In the genomic region with DNA sequence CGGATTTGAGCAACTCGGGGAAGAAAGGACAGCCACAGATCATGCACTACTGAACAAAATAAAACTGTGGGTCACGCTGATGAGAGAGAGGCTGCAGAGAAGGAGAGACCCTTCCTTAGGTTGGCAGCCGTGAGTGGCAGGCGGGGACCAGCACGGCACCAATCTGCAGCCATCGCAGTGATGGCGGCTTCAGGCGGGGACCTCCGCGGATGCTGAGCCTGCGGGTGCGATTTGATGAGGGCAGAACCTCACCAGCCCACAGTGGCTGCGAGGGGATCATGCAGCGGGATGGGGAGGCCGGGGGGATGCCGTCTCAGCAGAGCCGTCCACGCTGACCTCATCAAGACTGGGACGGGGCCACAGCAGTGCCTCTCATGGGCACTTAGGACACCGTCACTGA, we compare ENCODE assay signal across 21 cellular contexts. TPM values are rescaled to one million over a fixed set of nuclear protein-coding genes. Genes with fewer than 3 reads are reported as not detected.
DNase-seq lines count a peak whose midpoint lies in the region; ATAC-seq and TF ChIP-seq lines count a peak whose summit lies in the region.
"Had no signal": no experiment of that assay in that cellular context is flagged by ENCODE, and none has a peak within 500 bp of the region (broad histone marks: within the 10 kb centered on the region; RNA-seq: fewer than 3 reads in every experiment).

No MANE protein-coding gene starts in this region.

- CTCF ChIA-PET in CD8-positive, alpha-beta T cell (lab: Charles Lee), result interaction anchor here (1.3 to 7.9 kb wide), 5 partner anchors 11 to 24 kb away, joined by 3 to 65 read pairs (median 5); no protein-coding TSS in a partner anchor

- H4K20me1 ChIP-seq in BLaER1 treated with 17β-estradiol and CSF1 and Interleukin-3, amounts not matched to agents 10 nM and 100 nM, result peaks cover 1 to 83% (median 49%) of the 10 kb centered on the region in 11 experiments; a peak in 19 of 22 replicates

- no peak overlapping the region for H3K4me3 Mint-ChIP-seq in CD8-positive, alpha-beta T cell
- no peak overlapping the region for H3K4me3 Mint-ChIP-seq in activated naive CD8-positive, alpha-beta T cell treated with anti-CD3 and anti-CD28 coated beads, Interleukin-2, amount 50 U/mL, for 24 hours
- no peak overlapping the region for H3K4me3 Mint-ChIP-seq in nephron
- H3K4me3 Mint-ChIP-seq: activated CD8-positive, alpha-beta memory T cell treated with anti-CD3 and anti-CD28 coated beads, Interleukin-2, amount 10 ng/mL, durations not matched to agents 7 days and 5 days had no signal

- H3K36me3 Mint-ChIP-seq in CD8-positive, alpha-beta T cell, result peaks cover 44% of the 10 kb centered on the region
- H3K36me3 Mint-ChIP-seq in activated naive CD8-positive, alpha-beta T cell treated with anti-CD3 and anti-CD28 coated beads, Interleukin-2, amount 50 U/mL, for 24 hours (ENCODE audit: low read depth), result peaks cover 31% of the 10 kb centered on the region
- no peaks in the 10 kb centered on the region for H3K36me3 Mint-ChIP-seq in nephron (ENCODE audit: low read depth)

- H3K4me3 ChIP-seq in BLaER1 treated with 17β-estradiol and CSF1 and Interleukin-3, amounts not matched to agents 10 nM and 100 nM, result peak overlapping the region in 6 of 10 experiments; percentile 3 to 56 (median 32); a peak in 7 of 20 replicates
- no peak overlapping the region for H3K4me3 ChIP-seq in CD8-positive, alpha-beta T cell (ENCODE audit: low read depth, low read length)
- H3K4me3 ChIP-seq: right atrium auricular region, suprapubic skin, vagina had no signal

- peaks cover 66% of the 10 kb centered on the region for H3K4me1 Mint-ChIP-seq in CD8-positive, alpha-beta T cell (ENCODE audit: low read depth)
- H3K4me1 Mint-ChIP-seq in activated naive CD8-positive, alpha-beta T cell treated with anti-CD3 and anti-CD28 coated beads, Interleukin-2, amount 50 U/mL, for 24 hours, result peaks cover 51% of the 10 kb centered on the region
- H3K4me1 Mint-ChIP-seq in nephron, result peaks cover 31% of the 10 kb centered on the region

- no peaks in the 10 kb centered on the region for H3K9me3 ChIP-seq in BLaER1 treated with 17β-estradiol and CSF1 and Interleukin-3, amounts not matched to agents 10 nM and 100 nM (replicated peaks in 1 of 11)
- no peaks in the 10 kb centered on the region for H3K9me3 ChIP-seq in CD8-positive, alpha-beta T cell (ENCODE audit: low read length)
- H3K9me3 ChIP-seq: BE2C, right atrium auricular region, suprapubic skin, vagina had no signal

- H3K4me1 ChIP-seq in BLaER1 treated with 17β-estradiol and CSF1 and Interleukin-3, amounts not matched to agents 10 nM and 100 nM, result peaks cover 86 to 99% (median 96%) of the 10 kb centered on the region in 10 experiments
- peaks cover 82% of the 10 kb centered on the region for H3K4me1 ChIP-seq in CD8-positive, alpha-beta T cell (ENCODE audit: insufficient read depth, low read length)
- H3K4me1 ChIP-seq: BE2C had no signal

- no peaks in the 10 kb centered on the region for H3K9me3 Mint-ChIP-seq in CD8-positive, alpha-beta T cell
- H3K9me3 Mint-ChIP-seq in activated naive CD8-positive, alpha-beta T cell treated with anti-CD3 and anti-CD28 coated beads, Interleukin-2, amount 50 U/mL, for 24 hours, result no peaks in the 10 kb centered on the region
- no peaks in the 10 kb centered on the region for H3K9me3 Mint-ChIP-seq in nephron

- ATAC-seq in CD8-positive, alpha-beta T cell, result no peak
- ATAC-seq in activated naive CD8-positive, alpha-beta T cell treated with anti-CD3 and anti-CD28 coated beads, Interleukin-2, amount 50 U/mL, for 24 hours, result no peak
- no peak for ATAC-seq in GM18858 (IDR thresholded peaks at IDR 0.05; ENCODE audit: unreplicated experiment)
- ATAC-seq in GM21825 (IDR thresholded peaks at IDR 0.05; ENCODE audit: unreplicated experiment), result no peak
- ATAC-seq: activated CD8-positive, alpha-beta memory T cell treated with anti-CD3 and anti-CD28 coated beads, Interleukin-2, amount 10 ng/mL, durations not matched to agents 7 days and 5 days had no signal

- DNase-seq in CD8-positive, alpha-beta T cell, result no peak
- no peak for DNase-seq in activated naive CD8-positive, alpha-beta T cell treated with anti-CD3 and anti-CD28 coated beads, Interleukin-2, amount 50 U/mL, for 24 hours
- no peak for DNase-seq in NCI-H2081 treated with DMSO at 0.1 percent for 48 hours (lab: John Stamatoyannopoulos, UW)
- DNase-seq: activated CD8-positive, alpha-beta memory T cell treated with anti-CD3 and anti-CD28 coated beads, Interleukin-2, amount 10 ng/mL, durations not matched to agents 7 days and 5 days; BE2C; dermis blood vessel endothelial cell; DMS153; foreskin melanocyte; NCI-H2081; NCI-H510A; RPMI8226; stimulated activated CD4-positive, alpha-beta T cell treated with anti-CD3 and anti-CD28 coated beads, Interleukin-1b, Interleukin-23, amount 100 ng/mL, for 48 hours had no signal

- H3K27me3 ChIP-seq in BLaER1 treated with 17β-estradiol and CSF1 and Interleukin-3, amounts not matched to agents 10 nM and 100 nM, result no peaks in the 10 kb centered on the region
- no peaks in the 10 kb centered on the region for H3K27me3 ChIP-seq in CD8-positive, alpha-beta T cell (ENCODE audit: insufficient read depth, low read length)
- H3K27me3 ChIP-seq: BE2C, right atrium auricular region, vagina had no signal

- H3K27ac ChIP-seq in BLaER1 treated with 17β-estradiol and CSF1 and Interleukin-3, amounts not matched to agents 10 nM and 100 nM, result peak overlapping the region; percentile 26 to 89 (median 84); a peak in 20 of 22 replicates
- H3K27ac ChIP-seq in CD8-positive, alpha-beta T cell (ENCODE audit: low read depth, low read length), result no peak overlapping the region
- H3K27ac ChIP-seq: brain microvascular endothelial cell, epithelial cell of prostate, right atrium auricular region, suprapubic skin, vagina had no signal

- POLR2A ChIA-PET in CD8-positive, alpha-beta T cell (lab: Charles Lee), result interaction anchor here (2.3 to 6.7 kb wide), 2 partner anchors 18 to 21 kb away, joined by 17 to 140 read pairs; no protein-coding TSS in a partner anchor

- peak overlapping the region; percentile 66 to 80 (median 75); a peak in 20 of 22 replicates for H3K9ac ChIP-seq in BLaER1 treated with 17β-estradiol and CSF1 and Interleukin-3, amounts not matched to agents 10 nM and 100 nM

- peak overlapping the region; percentile 85 for H3K27ac Mint-ChIP-seq in CD8-positive, alpha-beta T cell
- peak overlapping the region; percentile 57 for H3K27ac Mint-ChIP-seq in activated naive CD8-positive, alpha-beta T cell treated with anti-CD3 and anti-CD28 coated beads, Interleukin-2, amount 50 U/mL, for 24 hours
- peak overlapping the region in 2 of 3 experiments; percentile 7 to 54 for H3K27ac Mint-ChIP-seq in nephron

- TF ChIP-seq CTCF in CD8-positive, alpha-beta T cell (IDR thresholded peaks at IDR 0.05), result no peak
- no peak for TF ChIP-seq CTCF in nephron (IDR thresholded peaks at IDR 0.05; ENCODE audit: unreplicated experiment in 3 of 3)

- intact Hi-C loops in CD8-positive, alpha-beta T cell (cut with DNase I, micrococcal nuclease), result no loop called here

- H3K36me3 ChIP-seq in BLaER1 treated with 17β-estradiol and CSF1 and Interleukin-3, amounts not matched to agents 10 nM and 100 nM, result peaks cover under 1 to 82% (median 57%) of the 10 kb centered on the region in 11 experiments; a peak in 21 of 22 replicates
- H3K36me3 ChIP-seq in CD8-positive, alpha-beta T cell (ENCODE audit: insufficient read depth, low read length), result peaks cover 45% of the 10 kb centered on the region
- H3K36me3 ChIP-seq: BE2C, brain microvascular endothelial cell, right atrium auricular region, suprapubic skin, vagina had no signal

- H3K27me3 Mint-ChIP-seq in CD8-positive, alpha-beta T cell (ENCODE audit: low read depth), result no peaks in the 10 kb centered on the region
- no peaks in the 10 kb centered on the region for H3K27me3 Mint-ChIP-seq in activated naive CD8-positive, alpha-beta T cell treated with anti-CD3 and anti-CD28 coated beads, Interleukin-2, amount 50 U/mL, for 24 hours
- peaks cover 29% of the 10 kb centered on the region for H3K27me3 Mint-ChIP-seq in nephron (ENCODE audit: low read depth)
- H3K27me3 Mint-ChIP-seq: activated CD8-positive, alpha-beta memory T cell treated with anti-CD3 and anti-CD28 coated beads, Interleukin-2, amount 10 ng/mL, durations not matched to agents 7 days and 5 days had no signal

- H3K4me2 ChIP-seq in BLaER1 treated with 17β-estradiol and CSF1 and Interleukin-3, amounts not matched to agents 10 nM and 100 nM, result peak overlapping the region; percentile 86 to 100 (median 97)

RNA-seq across cellular contexts. Expression of a gene that starts 11.8 kb away (rescaled TPM):
- 100 to 1,000 TPM; 234 to 245 TPM for total RNA-seq in CD8-positive, alpha-beta T cell

RNA-seq across cellular contexts. Expression of a gene that starts 30.9 kb away (rescaled TPM):
- total RNA-seq in CD8-positive, alpha-beta T cell, result 10 to 100 TPM in 1 of 2 experiments, 1 to 10 TPM in 1; 8.2 to 10.0 TPM

RNA-seq across cellular contexts. Expression of a gene that starts 35.4 kb away (rescaled TPM):
- 10 to 100 TPM; 71.0 to 73.3 TPM for total RNA-seq in CD8-positive, alpha-beta T cell

Comparison
In these comparisons a context has a peak if more than half of its experiments do, and no peak if none do; other contexts are left out.
1. H3K27ac Mint-ChIP-seq: peak in every context shown above with its lines; median percentile 85 in CD8-positive, alpha-beta T cell; 57 in activated naive CD8-positive, alpha-beta T cell treated with anti-CD3 and anti-CD28 coated beads, Interleukin-2, amount 50 U/mL, for 24 hours; 30 in nephron.